18 cellular contexts compared by ENCODE assay signal in the genomic region with DNA sequence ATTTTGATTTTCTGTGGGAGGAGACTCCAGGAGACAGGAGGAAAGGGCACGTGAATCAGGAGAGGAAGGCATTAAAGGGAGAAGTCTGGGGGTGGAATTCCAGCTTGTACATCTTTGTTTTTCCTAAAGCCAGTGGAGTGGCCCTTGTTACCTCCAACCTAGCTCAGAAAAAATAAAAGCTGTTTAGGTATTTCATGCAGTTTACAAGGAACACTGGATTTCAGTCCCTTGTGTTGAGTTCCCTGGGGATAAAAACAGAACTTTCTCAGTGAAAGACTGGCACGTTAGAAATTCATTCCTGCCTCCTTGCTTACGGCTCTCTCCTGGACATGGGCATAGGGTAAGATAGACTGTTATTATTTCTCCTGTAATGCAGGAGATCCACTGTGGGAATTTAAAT.
DNase-seq lines count a peak whose midpoint lies in the region; TF ChIP-seq lines count a peak whose summit lies in the region.
"Had no signal": no experiment of that assay in that cellular context is flagged by ENCODE, and none has a peak within 500 bp of the region (broad histone marks: within the 10 kb centered on the region; RNA-seq: fewer than 3 reads in every experiment).

No MANE protein-coding gene starts in this region.

- H3K4me1 ChIP-seq in testis: peaks cover 29% of the 10 kb centered on the region

- H3K36me3 ChIP-seq in testis (ENCODE audit: low read depth, missing control alignments): no peaks in the 10 kb centered on the region
- H3K36me3 ChIP-seq in WERI-Rb-1: no peaks in the 10 kb centered on the region
- H3K36me3 ChIP-seq in H7 (replicated peaks; ENCODE audit: control insufficient read depth, insufficient read depth, low read length): no peaks in the 10 kb centered on the region
- H3K36me3 ChIP-seq: gastrocnemius medialis had no signal

- H3K9me3 ChIP-seq in testis (no peaks in the 10 kb centered on the region), WERI-Rb-1 (ENCODE audit: severe bottlenecking) (no peaks in the 10 kb centered on the region)
- H3K9me3 ChIP-seq: gastrocnemius medialis had no signal

- no peak for TF ChIP-seq CTCF in testis (IDR thresholded peaks at IDR 0.05)
- TF ChIP-seq CTCF in WERI-Rb-1 (IDR thresholded peaks at IDR 0.05; ENCODE audit: low read depth, low read length): no peak

- H3K27ac ChIP-seq in testis: peak overlapping the region; percentile 73 to 81
- H3K27ac ChIP-seq in WERI-Rb-1: no peak overlapping the region

- no peaks in the 10 kb centered on the region for H3K27me3 Mint-ChIP-seq in activated T-cell treated with anti-CD3 and anti-CD28 coated beads, Interleukin-2, amount 50 U/mL, for 24 hours
- H3K27me3 Mint-ChIP-seq in activated T-helper 2 cell treated with anti-CD3 and anti-CD28 coated beads, Interferon-gamma antibody, Interleukin-2, Interleukin-4, amounts not matched to agents 10 μg/mL and 5 μg/mL and 100 μg/mL, durations not matched to agents 14 hours and 24 hours and 36 hours (ENCODE audit: low read depth): no peaks in the 10 kb centered on the region
- H3K27me3 Mint-ChIP-seq: naive B cell had no signal

- no peak for DNase-seq in activated T-cell treated with anti-CD3 and anti-CD28 coated beads, Interleukin-2, amount 50 U/mL, for 24 hours
- no peak for DNase-seq in activated T-cell treated with anti-CD3 and anti-CD28 coated beads, Interleukin-2, amount 50 U/mL, for 48 hours
- no peak for DNase-seq in activated T-helper 2 cell treated with anti-CD3 and anti-CD28 coated beads, Interferon-gamma antibody, Interleukin-2, Interleukin-4, amounts not matched to agents 10 μg/mL and 5 μg/mL and 100 μg/mL, durations not matched to agents 14 hours and 24 hours and 36 hours (ENCODE audit: low spot score)
- DNase-seq in left kidney (ENCODE audit: low read depth, low spot score) (peak; percentile 40), testis (no peak), WERI-Rb-1 (no peak), glomerular visceral epithelial cell (ENCODE audit: extremely low spot score) (no peak), H7 (no peak)
- DNase-seq: ACHN; activated CD4-positive, alpha-beta T cell treated with anti-CD3 and anti-CD28 coated beads for 1 hour; gastrocnemius medialis; kidney; naive B cell; NCI-H1105; NCI-H446 had no signal

- 32 to 41% methylated on average over 3 of the region's 3 CpGs for WGBS in testis, 2 donors

- H3K36me3 Mint-ChIP-seq in activated T-cell treated with anti-CD3 and anti-CD28 coated beads, Interleukin-2, amount 50 U/mL, for 24 hours (ENCODE audit: low read depth): no peaks in the 10 kb centered on the region
- peaks cover 3% of the 10 kb centered on the region for H3K36me3 Mint-ChIP-seq in activated T-helper 2 cell treated with anti-CD3 and anti-CD28 coated beads, Interferon-gamma antibody, Interleukin-2, Interleukin-4, amounts not matched to agents 10 μg/mL and 5 μg/mL and 100 μg/mL, durations not matched to agents 14 hours and 24 hours and 36 hours (ENCODE audit: low read depth)
- H3K36me3 Mint-ChIP-seq: naive B cell had no signal

- H3K4me1 Mint-ChIP-seq in activated T-cell treated with anti-CD3 and anti-CD28 coated beads, Interleukin-2, amount 50 U/mL, for 24 hours (ENCODE audit: low read depth): peaks cover 35% of the 10 kb centered on the region
- H3K4me1 Mint-ChIP-seq in activated T-helper 2 cell treated with anti-CD3 and anti-CD28 coated beads, Interferon-gamma antibody, Interleukin-2, Interleukin-4, amounts not matched to agents 10 μg/mL and 5 μg/mL and 100 μg/mL, durations not matched to agents 14 hours and 24 hours and 36 hours (ENCODE audit: low read depth): peaks cover 31% of the 10 kb centered on the region
- H3K4me1 Mint-ChIP-seq: naive B cell had no signal

- no peaks in the 10 kb centered on the region for H3K27me3 ChIP-seq in testis
- no peaks in the 10 kb centered on the region for H3K27me3 ChIP-seq in WERI-Rb-1 (ENCODE audit: insufficient read depth, low read depth, severe bottlenecking)
- peaks cover 3% of the 10 kb centered on the region; the same call in 1 of the 2 replicates for H3K27me3 ChIP-seq in H7 (ENCODE audit: control insufficient read depth, insufficient read depth, low read length)
- H3K27me3 ChIP-seq: gastrocnemius medialis had no signal

- TF ChIP-seq POLR2A in testis (IDR thresholded peaks at IDR 0.05): no peak

- no peaks in the 10 kb centered on the region for H3K9me3 Mint-ChIP-seq in activated T-cell treated with anti-CD3 and anti-CD28 coated beads, Interleukin-2, amount 50 U/mL, for 24 hours
- H3K9me3 Mint-ChIP-seq in activated T-helper 2 cell treated with anti-CD3 and anti-CD28 coated beads, Interferon-gamma antibody, Interleukin-2, Interleukin-4, amounts not matched to agents 10 μg/mL and 5 μg/mL and 100 μg/mL, durations not matched to agents 14 hours and 24 hours and 36 hours: no peaks in the 10 kb centered on the region
- H3K9me3 Mint-ChIP-seq: activated T-helper 1 cell treated with anti-CD3 and anti-CD28 coated beads, Interleukin-12 subunit alpha, Interleukin-12 subunit beta, Interleukin-2, Interleukin-4 antibody, amounts not matched to agents 30 ng/mL and 10 ng/mL and 1 ng/mL, durations not matched to agents 14 hours and 24 hours and 36 hours; naive B cell; T-helper 1 cell treated with Interleukin-12 subunit alpha and Interleukin-12 subunit beta and Interleukin-4 antibody, amounts not matched to agents 30 μg/mL and 1 μg/mL, for 36 hours had no signal

- intact Hi-C loops in activated T-helper 2 cell treated with anti-CD3 and anti-CD28 coated beads, Interferon-gamma antibody, Interleukin-2, Interleukin-4, amounts not matched to agents 10 μg/mL and 5 μg/mL and 100 μg/mL, durations not matched to agents 14 hours and 24 hours and 36 hours (cut with micrococcal nuclease): loop anchor here (2.0 kb wide), 1 partner anchor 13 kb away; no protein-coding TSS in a partner anchor
- intact Hi-C loops in testis (cut with DNase I; ENCODE audit: low total_unique reads): no loop called here

- peak overlapping the region; percentile 84 for H3K27ac Mint-ChIP-seq in activated T-cell treated with anti-CD3 and anti-CD28 coated beads, Interleukin-2, amount 50 U/mL, for 24 hours
- peak overlapping the region; percentile 79 for H3K27ac Mint-ChIP-seq in activated T-helper 2 cell treated with anti-CD3 and anti-CD28 coated beads, Interferon-gamma antibody, Interleukin-2, Interleukin-4, amounts not matched to agents 10 μg/mL and 5 μg/mL and 100 μg/mL, durations not matched to agents 14 hours and 24 hours and 36 hours
- H3K27ac Mint-ChIP-seq: T-helper 1 cell treated with Interleukin-12 subunit alpha and Interleukin-12 subunit beta and Interleukin-4 antibody, amounts not matched to agents 30 μg/mL and 1 μg/mL, for 36 hours had no signal

- no peak overlapping the region for H3K4me3 ChIP-seq in testis
- H3K4me3 ChIP-seq in WERI-Rb-1 (ENCODE audit: low read depth, low read length): no peak overlapping the region
- H3K4me3 ChIP-seq in H7 (ENCODE audit: insufficient read depth, low read depth, low read length): no peak overlapping the region
- H3K4me3 ChIP-seq: gastrocnemius medialis, skin epidermis had no signal

- no peak overlapping the region for H3K4me3 Mint-ChIP-seq in activated T-cell treated with anti-CD3 and anti-CD28 coated beads, Interleukin-2, amount 50 U/mL, for 24 hours
- no peak overlapping the region for H3K4me3 Mint-ChIP-seq in activated T-helper 2 cell treated with anti-CD3 and anti-CD28 coated beads, Interferon-gamma antibody, Interleukin-2, Interleukin-4, amounts not matched to agents 10 μg/mL and 5 μg/mL and 100 μg/mL, durations not matched to agents 14 hours and 24 hours and 36 hours (ENCODE audit: low read depth)
- H3K4me3 Mint-ChIP-seq: activated T-helper 1 cell treated with anti-CD3 and anti-CD28 coated beads, Interleukin-12 subunit alpha, Interleukin-12 subunit beta, Interleukin-2, Interleukin-4 antibody, amounts not matched to agents 30 ng/mL and 10 ng/mL and 1 ng/mL, durations not matched to agents 14 hours and 24 hours and 36 hours; naive B cell; T-helper 1 cell treated with Interleukin-12 subunit alpha and Interleukin-12 subunit beta and Interleukin-4 antibody, amounts not matched to agents 30 μg/mL and 1 μg/mL, for 36 hours had no signal
